In genomic region chr14:23174785-23175184, GRCh38 we compare ENCODE assay signal across 1 cellular context.
TF ChIP-seq lines count a peak whose summit lies in the region.

No MANE protein-coding gene starts in this region.

TF ChIP-seq in HepG2, 621 proteins besides CTCF, POLR2A, EP300 and RAD21:
- 0 out of 2 replicates have a peak, but pooled peaks have one; percentile 32 for TF ChIP-seq ARNTL (CRISPR knock-in tag; IDR thresholded peaks at IDR 0.05)
- TF ChIP-seq MBNL3 (CRISPR knock-in tag; conservative IDR thresholded peaks at IDR 0.05): no peak
